8 cellular contexts compared by ENCODE assay signal in the genomic region with DNA sequence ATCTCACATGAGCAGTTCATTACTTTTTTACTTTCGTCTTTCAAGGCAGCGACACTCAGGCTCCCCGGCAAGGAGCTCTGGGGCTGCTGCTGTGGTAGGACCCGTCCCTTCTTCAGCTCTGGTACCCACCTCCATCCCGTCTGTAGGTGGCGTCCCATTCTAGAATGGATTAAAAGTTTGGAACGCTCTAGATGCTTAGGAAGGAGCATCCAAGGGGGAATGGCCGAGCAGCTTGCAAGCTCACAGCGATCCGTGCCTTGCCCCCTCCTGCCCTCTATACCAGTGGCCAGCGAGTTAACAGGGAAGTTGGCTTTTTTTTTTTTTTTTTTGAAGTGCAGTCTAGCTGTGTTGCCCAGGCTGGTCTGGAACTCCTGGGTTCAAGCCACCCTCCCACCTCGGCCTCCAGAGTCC. TPM values are rescaled to one million over a fixed set of nuclear protein-coding genes. Genes with fewer than 3 reads are reported as not detected.
A peak's percentile ranks its signal among the peaks of the same experiment; 100 is the strongest.
DNase-seq lines count a peak whose midpoint lies in the region; ATAC-seq, FAIRE-seq and TF ChIP-seq lines count a peak whose summit lies in the region.

No MANE protein-coding gene starts in this region.

- no peak for ATAC-seq in HG03039 (IDR thresholded peaks at IDR 0.05; ENCODE audit: unreplicated experiment)

- no peak for TF ChIP-seq POLR2A in sigmoid colon (IDR thresholded peaks at IDR 0.05)

- H3F3A ChIP-seq in OCI-LY1 (ENCODE audit: insufficient read depth, low read length): peaks cover under 1% of the 10 kb centered on the region; the same call in 1 of the 2 replicates

- H3K9ac ChIP-seq in OCI-LY1 (ENCODE audit: low read length): no peak overlapping the region

- H3K9me3 ChIP-seq in OCI-LY1 (ENCODE audit: low read length): no peaks in the 10 kb centered on the region
- H3K9me3 ChIP-seq in sigmoid colon: no peaks in the 10 kb centered on the region

- H3K4me3 ChIP-seq in OCI-LY1 (ENCODE audit: low read depth, low read length, poor library complexity, severe bottlenecking) (no peak overlapping the region), epithelial cell of esophagus (ENCODE audit: low read length) (no peak overlapping the region), sigmoid colon (no peak overlapping the region)

- peak; percentile 80 for FAIRE-seq in GM18507 (lab: Jason Lieb, UNC)

- DNase-seq in AML-193 (lab: John Stamatoyannopoulos, UW) (peak; percentile 73 to 75), GM18507 (ENCODE audit: extremely low spot score, insufficient read length, low read depth) (no peak), epithelial cell of esophagus (ENCODE audit: low read depth) (peak; percentile 34), sigmoid colon (no peak), NCI-H510A (lab: John Stamatoyannopoulos, UW) (no peak)
- DNase-seq in effector CD4-positive, alpha-beta T cell: no peak

- H2AFZ ChIP-seq in OCI-LY1 (ENCODE audit: low read length): no peak overlapping the region

- no peaks in the 10 kb centered on the region for H4K20me1 ChIP-seq in OCI-LY1 (ENCODE audit: insufficient read depth, low read length)

- H3K79me2 ChIP-seq in OCI-LY1 (ENCODE audit: insufficient read depth, low read length): no peaks in the 10 kb centered on the region

- H3K27ac ChIP-seq in OCI-LY1 (ENCODE audit: low read depth, low read length, poor library complexity, severe bottlenecking) (no peak overlapping the region), sigmoid colon (peak overlapping the region; percentile 22 to 57 (median 30))

- intact Hi-C loops in sigmoid colon (cut with DNase I): no loop called here

- 44 to 74% methylated on average over 12 of the region's 12 CpGs for WGBS in sigmoid colon, 2 donors

- 0 out of 2 replicates have a peak, but pooled peaks cover 4% of the 10 kb centered on the region for H3K27me3 ChIP-seq in OCI-LY1 (ENCODE audit: insufficient read depth, low read length)
- no peaks in the 10 kb centered on the region for H3K27me3 ChIP-seq in sigmoid colon

- TF ChIP-seq EP300 in sigmoid colon (IDR thresholded peaks at IDR 0.05): no peak

- TF ChIP-seq CTCF in OCI-LY1 (IDR thresholded peaks at IDR 0.05; ENCODE audit: low read length): peak; percentile 63; the same call in 1 of the 2 replicates
- peak; percentile 29 for TF ChIP-seq CTCF in epithelial cell of esophagus (IDR thresholded peaks at IDR 0.05; ENCODE audit: insufficient read depth, low read depth, low read length, missing control alignments)
- peak in 1 of 4 experiments; percentile 17 for TF ChIP-seq CTCF in sigmoid colon (IDR thresholded peaks at IDR 0.05)

- no peak overlapping the region for H3K4me2 ChIP-seq in OCI-LY1 (ENCODE audit: low read length)

- no peaks in the 10 kb centered on the region for H3K36me3 ChIP-seq in OCI-LY1 (ENCODE audit: insufficient read depth, low read length)
- H3K36me3 ChIP-seq in sigmoid colon: peaks cover 0 to 12% (median 0%) of the 10 kb centered on the region in 4 donors

- H3K4me1 ChIP-seq in OCI-LY1 (ENCODE audit: insufficient read depth, low read length, severe bottlenecking) (peaks cover 35% of the 10 kb centered on the region), sigmoid colon (peaks cover 0 to 9% (median 7%) of the 10 kb centered on the region in 4 donors)

- H3K9me2 ChIP-seq in OCI-LY1 (ENCODE audit: low read depth, low read length): no peaks in the 10 kb centered on the region

RNA-seq across cellular contexts. Expression of a gene that starts 22.8 kb away (rescaled TPM):
- total RNA-seq in sigmoid colon: 10 to 100 TPM; 10.2 to 19.4 (median 13.0) TPM
- polyA plus RNA-seq in sigmoid colon: 10 to 100 TPM in 2 of 3 donors, 1 to 10 TPM in 1; 5.4 to 41.7 (median 21.3) TPM

RNA-seq across cellular contexts. Expression of a gene that starts 50.2 kb away (rescaled TPM):
- 10 to 100 TPM in 2 of 4 donors, 1 to 10 TPM in 2; 6.4 to 22.4 (median 11.8) TPM for total RNA-seq in sigmoid colon
- 10 to 100 TPM in 1 of 3 donors, 1 to 10 TPM in 2; 8.1 to 19.6 (median 9.6) TPM for polyA plus RNA-seq in sigmoid colon

RNA-seq across cellular contexts. Expression of a gene that starts 53.7 kb away (rescaled TPM):
- total RNA-seq in sigmoid colon: 10 to 100 TPM; 17.8 to 24.6 (median 22.1) TPM
- 10 to 100 TPM in 2 of 3 donors, 1 to 10 TPM in 1; 9.6 to 25.9 (median 11.3) TPM for polyA plus RNA-seq in sigmoid colon

Comparison
In these comparisons a context has a peak if more than half of its experiments do, and no peak if none do; other contexts are left out.
1. DNase-seq: peak in AML-193 (2 of 2) and epithelial cell of esophagus (single experiment); none in GM18507 (single experiment), sigmoid colon (single experiment), effector CD4-positive, alpha-beta T cell (single experiment) and NCI-H510A (single experiment).